15 cellular contexts compared by ENCODE assay signal in genomic region chr5:79346420-79346824, GRCh38.
A peak's percentile ranks its signal among the peaks of the same experiment; 100 is the strongest.
DNase-seq lines count a peak whose midpoint lies in the region; ATAC-seq and TF ChIP-seq lines count a peak whose summit lies in the region.
"Had no signal": no experiment of that assay in that cellular context is flagged by ENCODE, and none has a peak within 500 bp of the region (broad histone marks: within the 10 kb centered on the region; RNA-seq: fewer than 3 reads in every experiment).

No MANE protein-coding gene starts in this region.

- H2BK15ac ChIP-seq in IMR-90 (ENCODE audit: low read depth, low read length): no peak overlapping the region

- no peaks in the 10 kb centered on the region for H3K36me3 Mint-ChIP-seq in natural killer cell treated with Interleukin-12 subunit alpha and Interleukin-12 subunit beta and Interleukin-15 and Interleukin-18, amount 100 ng/mL, for 72 hours
- H3K36me3 Mint-ChIP-seq in activated naive CD8-positive, alpha-beta T cell treated with anti-CD3 and anti-CD28 coated beads for 36 hours: no peaks in the 10 kb centered on the region

- H2BK20ac ChIP-seq in IMR-90 (ENCODE audit: low read depth, low read length): no peak overlapping the region

- CTCF ChIA-PET in IMR-90 (lab: Yijun Ruan, JAX): no interaction called here

- H3K4me1 Mint-ChIP-seq in natural killer cell treated with Interleukin-12 subunit alpha and Interleukin-12 subunit beta and Interleukin-15 and Interleukin-18, amount 100 ng/mL, for 72 hours (ENCODE audit: low read depth in 2 of 2): no peaks in the 10 kb centered on the region
- H3K4me1 Mint-ChIP-seq in activated naive CD8-positive, alpha-beta T cell treated with anti-CD3 and anti-CD28 coated beads for 36 hours: no peaks in the 10 kb centered on the region

- H3K9ac ChIP-seq in IMR-90 (ENCODE audit: low read depth, low read length): no peak overlapping the region

- H3K27me3 ChIP-seq in IMR-90 (ENCODE audit: control insufficient read depth, insufficient read depth, low read length) (no peaks in the 10 kb centered on the region), ascending aorta (no peaks in the 10 kb centered on the region)
- H3K27me3 ChIP-seq: dorsolateral prefrontal cortex, testis had no signal

- H3K9me3 Mint-ChIP-seq in natural killer cell treated with Interleukin-12 subunit alpha and Interleukin-12 subunit beta and Interleukin-15 and Interleukin-18, amount 100 ng/mL, for 72 hours: no peaks in the 10 kb centered on the region
- no peaks in the 10 kb centered on the region for H3K9me3 Mint-ChIP-seq in activated naive CD8-positive, alpha-beta T cell treated with anti-CD3 and anti-CD28 coated beads for 36 hours
- H3K9me3 Mint-ChIP-seq: T-helper 2 cell treated with Interferon-gamma antibody and Interleukin-4, amounts not matched to agents 5 μg/mL and 100 μg/mL, for 36 hours had no signal

- dilution Hi-C loops in IMR-90 (cut with HindIII; ENCODE audit: low sequenced_read_pairs, unreplicated experiment): no loop called here

- H4K91ac ChIP-seq in IMR-90 (ENCODE audit: insufficient read depth, low read depth, low read length): no peak overlapping the region

- H3K23ac ChIP-seq in IMR-90 (ENCODE audit: low read depth, low read length): no peak overlapping the region

- H3K14ac ChIP-seq in IMR-90 (replicated peaks; ENCODE audit: low read depth, low read length): no peak overlapping the region

- H4K5ac ChIP-seq in IMR-90 (ENCODE audit: low read depth, low read length): no peak overlapping the region

- no peak overlapping the region for H3K4me3 Mint-ChIP-seq in natural killer cell treated with Interleukin-12 subunit alpha and Interleukin-12 subunit beta and Interleukin-15 and Interleukin-18, amount 100 ng/mL, for 72 hours
- no peak overlapping the region for H3K4me3 Mint-ChIP-seq in activated naive CD8-positive, alpha-beta T cell treated with anti-CD3 and anti-CD28 coated beads for 36 hours
- H3K4me3 Mint-ChIP-seq: T-helper 2 cell treated with Interferon-gamma antibody and Interleukin-4, amounts not matched to agents 5 μg/mL and 100 μg/mL, for 36 hours had no signal

- H3K4me3 ChIP-seq in AG10803 (ENCODE audit: low read length) (no peak overlapping the region), IMR-90 (ENCODE audit: insufficient read depth, low read depth, low read length) (no peak overlapping the region), ascending aorta (no peak overlapping the region)
- H3K4me3 ChIP-seq: dorsolateral prefrontal cortex, HAP-1, testis had no signal

- H2AFZ ChIP-seq in IMR-90 (replicated peaks; ENCODE audit: low read length, poor library complexity): peak overlapping the region; percentile 46

- H3K4me1 ChIP-seq in IMR-90 (ENCODE audit: control insufficient read depth, insufficient read depth, low read length): no peaks in the 10 kb centered on the region
- H3K4me1 ChIP-seq in ascending aorta: no peaks in the 10 kb centered on the region
- H3K4me1 ChIP-seq: HAP-1, testis had no signal

- H4K20me1 ChIP-seq in IMR-90 (ENCODE audit: insufficient read depth, low read length): no peaks in the 10 kb centered on the region

- intact Hi-C loops in IMR-90 (cut with micrococcal nuclease) (no loop called here), ascending aorta (cut with DNase I) (no loop called here)

- no peak overlapping the region for H3K56ac ChIP-seq in IMR-90 (ENCODE audit: extremely low read depth, insufficient read depth, low read length)

- DNase-seq in AG10803 (ENCODE audit: low read depth): peak; percentile 25
- peak; percentile 70 for DNase-seq in IMR-90
- DNase-seq in astrocyte of the hippocampus (ENCODE audit: low read depth, low spot score): peak; percentile 32
- DNase-seq in islet precursor cell: peak; percentile 59
- no peak for DNase-seq in stimulated activated naive CD4-positive, alpha-beta T cell (lab: John Stamatoyannopoulos, UW)
- no peak for DNase-seq in natural killer cell treated with Interleukin-12 subunit alpha and Interleukin-12 subunit beta and Interleukin-15 and Interleukin-18, amount 100 ng/mL, for 72 hours (ENCODE audit: low spot score)
- DNase-seq in ascending aorta (ENCODE audit: low spot score in 2 of 2): no peak
- no peak for DNase-seq in activated naive CD8-positive, alpha-beta T cell treated with anti-CD3 and anti-CD28 coated beads for 36 hours
- DNase-seq: activated naive CD4-positive, alpha-beta T cell treated with anti-CD3 and anti-CD28 coated beads, Interleukin-2, amount 50 U/mL, for 16 hours; C1 segment of cervical spinal cord; dorsolateral prefrontal cortex; NCI-H526 treated with DMSO at 0.1 percent for 48 hours; testis had no signal

- 100% methylated on average over 3 of the region's 6 CpGs; no CpG with 5 or more reads in 1 of the 2 experiments for WGBS in IMR-90 (ENCODE audit: extremely low coverage in 2 of 2, insufficient read length in 1 of 2), 2 experiments

- H3K27ac ChIP-seq in IMR-90 (ENCODE audit: insufficient read depth, low read length): no peak overlapping the region
- H3K27ac ChIP-seq in ascending aorta: no peak overlapping the region
- H3K27ac ChIP-seq: dorsolateral prefrontal cortex, testis had no signal

- 0 out of 2 replicates have a peak, but pooled peaks cover 2% of the 10 kb centered on the region for H3K9me1 ChIP-seq in IMR-90 (ENCODE audit: insufficient read depth, low read length)

- H2BK5ac ChIP-seq in IMR-90 (ENCODE audit: low read depth, low read length, poor library complexity, severe bottlenecking): no peak overlapping the region

- no peak for TF ChIP-seq POLR2A in IMR-90 (IDR thresholded peaks at IDR 0.05; ENCODE audit: low read depth, low read length)

- H3K36me3 ChIP-seq in IMR-90 (ENCODE audit: control insufficient read depth, insufficient read depth, low read length) (no peaks in the 10 kb centered on the region), ascending aorta (no peaks in the 10 kb centered on the region)
- H3K36me3 ChIP-seq: HAP-1 had no signal

- no peaks in the 10 kb centered on the region for H3K79me1 ChIP-seq in IMR-90 (ENCODE audit: low read depth in 1 of 2, low read length in 2 of 2)

- no peak overlapping the region for H3K18ac ChIP-seq in IMR-90 (ENCODE audit: low read depth, low read length)

- peak; percentile 59 for ATAC-seq in IMR-90 (ENCODE audit: low read depth)
- no peak for ATAC-seq in natural killer cell treated with Interleukin-12 subunit alpha and Interleukin-12 subunit beta and Interleukin-15 and Interleukin-18, amount 100 ng/mL, for 72 hours

- no peak overlapping the region for H2AK9ac ChIP-seq in IMR-90 (replicated peaks; ENCODE audit: low read depth, low read length, poor library complexity)

- BruUV-seq in IMR-90 (replicated peaks; lab: Mats Ljungman, UMichigan): no TSS peak

- TF ChIP-seq CTCF in AG10803 (conservative IDR thresholded peaks at IDR 0.05; ENCODE audit: low read length) (no peak), IMR-90 (conservative IDR thresholded peaks at IDR 0.05; ENCODE audit: low read depth, low read length) (no peak), ascending aorta (IDR thresholded peaks at IDR 0.05) (no peak)

- no peak overlapping the region for H2BK120ac ChIP-seq in IMR-90 (ENCODE audit: low read depth, low read length)

- no peak for TF ChIP-seq RAD21 in IMR-90 (IDR thresholded peaks at IDR 0.05; ENCODE audit: low read length)

- no peak overlapping the region for H4K8ac ChIP-seq in IMR-90 (ENCODE audit: low read depth in 2 of 2, low read length in 2 of 2)

- H2AK5ac ChIP-seq in IMR-90 (ENCODE audit: low read depth, low read length): no peak overlapping the region

- no peak overlapping the region for H3K27ac Mint-ChIP-seq in natural killer cell treated with Interleukin-12 subunit alpha and Interleukin-12 subunit beta and Interleukin-15 and Interleukin-18, amount 100 ng/mL, for 72 hours
- H3K27ac Mint-ChIP-seq in activated naive CD8-positive, alpha-beta T cell treated with anti-CD3 and anti-CD28 coated beads for 36 hours: no peak overlapping the region
- H3K27ac Mint-ChIP-seq: T-helper 2 cell treated with Interferon-gamma antibody and Interleukin-4, amounts not matched to agents 5 μg/mL and 100 μg/mL, for 36 hours had no signal

- H3K9me3 ChIP-seq in IMR-90 (ENCODE audit: control insufficient read depth, insufficient read depth, low read length) (no peaks in the 10 kb centered on the region), ascending aorta (no peaks in the 10 kb centered on the region)
- H3K9me3 ChIP-seq: HAP-1, testis had no signal

- peaks cover 0 to 2% of the 10 kb centered on the region in 2 donors for H3K27me3 Mint-ChIP-seq in natural killer cell treated with Interleukin-12 subunit alpha and Interleukin-12 subunit beta and Interleukin-15 and Interleukin-18, amount 100 ng/mL, for 72 hours
- H3K27me3 Mint-ChIP-seq in activated naive CD8-positive, alpha-beta T cell treated with anti-CD3 and anti-CD28 coated beads for 36 hours: peaks cover 4% of the 10 kb centered on the region

- POLR2A ChIA-PET in IMR-90 (lab: Charles Lee; ENCODE audit: unreplicated experiment): no interaction called here

- no peak overlapping the region for H3K4me2 ChIP-seq in IMR-90 (ENCODE audit: low read depth, low read length)

- in situ Hi-C loops in IMR-90 (cut with MboI; ENCODE audit: low sequenced_read_pairs): no loop called here

- no peak overlapping the region for H3K4ac ChIP-seq in IMR-90 (ENCODE audit: low read depth, low read length)

TF ChIP-seq in IMR-90, 13 proteins besides CTCF, POLR2A, EP300 and RAD21 (continues in another document):
- no peak for TF ChIP-seq ELK1 (IDR thresholded peaks at IDR 0.05; ENCODE audit: borderline replicate concordance, low read depth, low read length)
- no peak for TF ChIP-seq MAZ (IDR thresholded peaks at IDR 0.05; ENCODE audit: borderline replicate concordance, low read depth, low read length)
- no peak for TF ChIP-seq MXI1 (IDR thresholded peaks at IDR 0.05; ENCODE audit: borderline replicate concordance, low read depth, low read length)
- TF ChIP-seq CHD1 (IDR thresholded peaks at IDR 0.05; ENCODE audit: low read depth, low read length): no peak
- peak; percentile 57 for TF ChIP-seq FOS (IDR thresholded peaks at IDR 0.05; ENCODE audit: low read depth, low read length)
- no peak for TF ChIP-seq RCOR1 (IDR thresholded peaks at IDR 0.05; ENCODE audit: insufficient replicate concordance, low read length)

Comparison
In these comparisons a context has a peak if more than half of its experiments do, and no peak if none do; other contexts are left out.
1. DNase-seq: peak in AG10803 (single experiment), IMR-90 (single experiment), astrocyte of the hippocampus (single experiment) and islet precursor cell (single experiment); none in stimulated activated naive CD4-positive, alpha-beta T cell (0 of 6), natural killer cell treated with Interleukin-12 subunit alpha and Interleukin-12 subunit beta and Interleukin-15 and Interleukin-18, amount 100 ng/mL, for 72 hours (single experiment), ascending aorta (0 of 2) and activated naive CD8-positive, alpha-beta T cell treated with anti-CD3 and anti-CD28 coated beads for 36 hours (single experiment).